In the genomic region with DNA sequence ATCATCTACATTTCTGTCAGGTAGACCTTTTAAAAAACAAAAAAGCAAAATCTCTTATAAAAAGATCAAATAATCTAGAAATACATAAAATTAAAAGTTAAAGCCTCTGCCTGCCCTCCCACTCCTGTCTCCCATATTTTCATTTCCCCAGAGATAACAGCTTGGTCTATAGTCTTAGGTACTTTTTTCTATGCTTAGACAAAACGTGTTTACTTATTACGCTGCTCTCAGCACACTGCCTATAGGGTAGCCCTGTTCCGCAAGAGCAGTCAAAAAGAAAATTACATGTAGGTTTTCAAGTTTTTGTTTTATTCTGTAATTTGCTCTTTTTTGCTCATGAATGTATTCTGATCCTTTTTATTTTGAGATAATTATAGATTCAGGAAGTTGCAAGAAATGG, we compare ENCODE assay signal across 20 cellular contexts.
"Had no signal": no experiment of that assay in that cellular context is flagged by ENCODE, and none has a peak within 500 bp of the region (broad histone marks: within the 10 kb centered on the region; RNA-seq: fewer than 3 reads in every experiment).

No MANE protein-coding gene starts in this region.

- H3K4me3 ChIP-seq: body of pancreas, left ventricle myocardium inferior, suprapubic skin, vagina had no signal

- H3K27me3 ChIP-seq: body of pancreas, suprapubic skin, vagina had no signal

- H3K4me1 Mint-ChIP-seq: activated naive CD8-positive, alpha-beta T cell treated with anti-CD3 and anti-CD28 coated beads, Interleukin-2, amount 10 ng/mL, durations not matched to agents 7 days and 5 days; neural crest cell; WTC11 had no signal

- FAIRE-seq: TTC549 had no signal

- ATAC-seq: body of pancreas; effector memory CD8-positive, alpha-beta T cell; stimulated activated naive CD8-positive, alpha-beta T cell treated with anti-CD3 and anti-CD28 coated beads, Interleukin-15, Interleukin-2, amounts not matched to agents 100 U/mL and 50 U/mL, for 24 hours; WTC11 had no signal

- H3K4me1 ChIP-seq: body of pancreas, left ventricle myocardium inferior, suprapubic skin, vagina had no signal

- H3K9me3 ChIP-seq: body of pancreas, left ventricle myocardium inferior, suprapubic skin, vagina had no signal

- DNase-seq: activated CD4-positive, alpha-beta memory T cell treated with anti-CD3 and anti-CD28 coated beads for 36 hours; activated CD4-positive, alpha-beta T cell treated with anti-CD3 and anti-CD28 coated beads for 4 hours; activated effector memory CD4-positive, alpha-beta T cell treated with Interleukin-2 at 50 U/mL for 16 hours; activated naive CD8-positive, alpha-beta T cell treated with anti-CD3 and anti-CD28 coated beads, Interleukin-2, amount 10 ng/mL, durations not matched to agents 7 days and 5 days; activated T-cell treated with anti-CD3 and anti-CD28 coated beads for 4 hours; body of pancreas; effector memory CD8-positive, alpha-beta T cell; immature natural killer cell; kidney glomerular epithelial cell; left ventricle myocardium inferior; mammary epithelial cell; retina; stimulated activated naive CD8-positive, alpha-beta T cell treated with anti-CD3 and anti-CD28 coated beads, Interleukin-15, Interleukin-2, amounts not matched to agents 100 U/mL and 50 U/mL, for 24 hours; trophoblast cell had no signal

- H3K4me3 Mint-ChIP-seq: activated CD4-positive, alpha-beta memory T cell treated with anti-CD3 and anti-CD28 coated beads for 36 hours; activated naive CD8-positive, alpha-beta T cell treated with anti-CD3 and anti-CD28 coated beads, Interleukin-2, amount 10 ng/mL, durations not matched to agents 7 days and 5 days; effector memory CD8-positive, alpha-beta T cell; immature natural killer cell; neural crest cell; T-helper 2 cell treated with Interferon-gamma antibody and Interleukin-4, amounts not matched to agents 5 μg/mL and 100 μg/mL, for 36 hours; WTC11 had no signal

- H3K27me3 Mint-ChIP-seq: activated CD4-positive, alpha-beta memory T cell treated with anti-CD3 and anti-CD28 coated beads for 36 hours; activated naive CD8-positive, alpha-beta T cell treated with anti-CD3 and anti-CD28 coated beads, Interleukin-2, amount 10 ng/mL, durations not matched to agents 7 days and 5 days; effector memory CD8-positive, alpha-beta T cell had no signal

- H3K27ac ChIP-seq: body of pancreas, left ventricle myocardium inferior, suprapubic skin, vagina had no signal

- H3K9me3 Mint-ChIP-seq: activated CD4-positive, alpha-beta memory T cell treated with anti-CD3 and anti-CD28 coated beads for 36 hours; activated naive CD8-positive, alpha-beta T cell treated with anti-CD3 and anti-CD28 coated beads, Interleukin-2, amount 10 ng/mL, durations not matched to agents 7 days and 5 days; effector memory CD8-positive, alpha-beta T cell; immature natural killer cell; T-helper 2 cell treated with Interferon-gamma antibody and Interleukin-4, amounts not matched to agents 5 μg/mL and 100 μg/mL, for 36 hours; WTC11 had no signal

- H3K27ac Mint-ChIP-seq: activated CD4-positive, alpha-beta memory T cell treated with anti-CD3 and anti-CD28 coated beads for 36 hours; activated naive CD8-positive, alpha-beta T cell treated with anti-CD3 and anti-CD28 coated beads, Interleukin-2, amount 10 ng/mL, durations not matched to agents 7 days and 5 days; effector memory CD8-positive, alpha-beta T cell; WTC11 had no signal
